Comparison of ENCODE assay signal across 8 cellular contexts in the genomic region with DNA sequence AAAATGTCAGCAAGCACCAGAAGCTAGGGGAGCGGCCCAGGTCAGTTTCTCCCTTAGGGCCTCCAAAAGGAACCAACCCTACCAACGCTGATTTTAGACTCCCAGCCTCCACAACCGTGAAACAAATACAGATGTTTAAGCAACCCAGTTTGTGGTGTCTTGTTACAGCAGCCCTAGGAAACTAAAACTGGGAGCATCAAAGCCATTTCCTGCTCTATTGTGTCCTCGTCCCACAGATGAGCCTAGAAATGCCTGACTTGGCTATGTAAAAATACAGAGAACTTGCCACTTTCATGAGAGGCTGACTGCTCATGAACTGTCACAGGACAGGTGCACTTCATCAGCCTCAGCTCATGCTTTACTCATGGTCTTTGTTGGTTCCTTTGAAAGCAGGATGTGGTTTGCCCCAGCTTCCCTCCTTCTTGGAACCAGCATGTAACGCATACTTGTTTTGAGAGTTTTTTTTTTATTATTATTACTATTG.
A peak's percentile ranks its signal among the peaks of the same experiment; 100 is the strongest.
DNase-seq lines count a peak whose midpoint lies in the region; ATAC-seq and TF ChIP-seq lines count a peak whose summit lies in the region.

No MANE protein-coding gene starts in this region.

- ATAC-seq in heart right ventricle (peak in 7 of 8 donors; percentile 28 to 89 (median 46)), HG03060 (IDR thresholded peaks at IDR 0.05; ENCODE audit: low read depth, unreplicated experiment) (peak; percentile 74), upper lobe of left lung (ENCODE audit: low FRiP score in 2 of 2) (peak; percentile 34 to 64), aorta (ENCODE audit: low FRiP score) (no peak)

- intact Hi-C loops in heart right ventricle (cut with DNase I): no loop called here
- intact Hi-C loops in aorta (cut with DNase I): no loop called here

- DNase-seq in heart right ventricle: peak in 1 of 2 donors; percentile 23
- DNase-seq in right atrium auricular region (ENCODE audit: low spot score): no peak
- peak; percentile 64 for DNase-seq in RPMI8226
- DNase-seq in activated naive CD4-positive, alpha-beta T cell treated with Interleukin-2 at 50 U/mL for 16 hours: peak; percentile 79
- peak; percentile 66 for DNase-seq in medulla oblongata (ENCODE audit: extremely low spot score)
- peak in 1 of 2 donors; percentile 68 for DNase-seq in upper lobe of left lung
- no peak for DNase-seq in aorta

- H3K27me3 ChIP-seq in heart right ventricle: peaks cover 0 to 4% (median 0%) of the 10 kb centered on the region in 7 donors
- H3K27me3 ChIP-seq in right atrium auricular region: no peaks in the 10 kb centered on the region
- H3K27me3 ChIP-seq in upper lobe of left lung: no peaks in the 10 kb centered on the region
- H3K27me3 ChIP-seq in aorta (ENCODE audit: control insufficient read depth in 1 of 2, insufficient read depth in 2 of 2, low read length in 1 of 2): no peaks in the 10 kb centered on the region

- no peak overlapping the region for H3K4me3 ChIP-seq in heart right ventricle
- H3K4me3 ChIP-seq in right atrium auricular region: no peak overlapping the region
- H3K4me3 ChIP-seq in upper lobe of left lung: no peak overlapping the region
- no peak overlapping the region for H3K4me3 ChIP-seq in aorta (ENCODE audit: low read length in 2 of 2)

- no peaks in the 10 kb centered on the region for H3K36me3 ChIP-seq in heart right ventricle
- no peaks in the 10 kb centered on the region for H3K36me3 ChIP-seq in right atrium auricular region
- no peaks in the 10 kb centered on the region for H3K36me3 ChIP-seq in upper lobe of left lung
- H3K36me3 ChIP-seq in aorta (ENCODE audit: control insufficient read depth in 1 of 2, insufficient read depth in 2 of 2, low read length in 1 of 2): no peaks in the 10 kb centered on the region

- no peak for TF ChIP-seq POLR2A in upper lobe of left lung (IDR thresholded peaks at IDR 0.05)

- peak in 1 of 4 donors; percentile 75 for TF ChIP-seq EP300 in upper lobe of left lung (IDR thresholded peaks at IDR 0.05)

- TF ChIP-seq CTCF in heart right ventricle (IDR thresholded peaks at IDR 0.05) (no peak), right atrium auricular region (IDR thresholded peaks at IDR 0.05) (no peak), upper lobe of left lung (IDR thresholded peaks at IDR 0.05) (no peak)

- H3K9me3 ChIP-seq in heart right ventricle (no peaks in the 10 kb centered on the region), right atrium auricular region (no peaks in the 10 kb centered on the region), upper lobe of left lung (no peaks in the 10 kb centered on the region), aorta (ENCODE audit: control insufficient read depth, low read length) (no peaks in the 10 kb centered on the region)

- WGBS in heart right ventricle, 2 donors: 52 to 54% methylated on average over 5 of the region's 5 CpGs
- WGBS in upper lobe of left lung, 2 donors: 49 to 50% methylated on average over 5 of the region's 5 CpGs
- WGBS in aorta, 2 donors: 67 to 68% methylated on average over 5 of the region's 5 CpGs

- H3K27ac ChIP-seq in heart right ventricle: peak overlapping the region in 4 of 10 donors; percentile 26 to 87 (median 50)
- H3K27ac ChIP-seq in right atrium auricular region: no peak overlapping the region
- H3K27ac ChIP-seq in upper lobe of left lung: peak overlapping the region; percentile 11 to 71 (median 62)
- no peak overlapping the region for H3K27ac ChIP-seq in aorta (ENCODE audit: low read depth in 1 of 2, low read length in 2 of 2)

- H3K4me1 ChIP-seq in heart right ventricle (peaks cover 0 to 46% (median 0%) of the 10 kb centered on the region in 9 donors), right atrium auricular region (no peaks in the 10 kb centered on the region), upper lobe of left lung (peaks cover 16 to 37% (median 26%) of the 10 kb centered on the region in 4 donors), aorta (ENCODE audit: control insufficient read depth in 1 of 2, insufficient read depth in 2 of 2, low read length in 2 of 2) (no peaks in the 10 kb centered on the region)

Comparison
In these comparisons a context has a peak if more than half of its experiments do, and no peak if none do; other contexts are left out.
1. DNase-seq: peak in RPMI8226 (single experiment), activated naive CD4-positive, alpha-beta T cell treated with Interleukin-2 at 50 U/mL for 16 hours (single experiment) and medulla oblongata (single experiment); none in right atrium auricular region (single experiment) and aorta (0 of 2).
2. H3K27ac ChIP-seq: peak in upper lobe of left lung (4 of 4); none in right atrium auricular region (0 of 2) and aorta (0 of 2).